29 cellular contexts compared by ENCODE assay signal in the genomic region with DNA sequence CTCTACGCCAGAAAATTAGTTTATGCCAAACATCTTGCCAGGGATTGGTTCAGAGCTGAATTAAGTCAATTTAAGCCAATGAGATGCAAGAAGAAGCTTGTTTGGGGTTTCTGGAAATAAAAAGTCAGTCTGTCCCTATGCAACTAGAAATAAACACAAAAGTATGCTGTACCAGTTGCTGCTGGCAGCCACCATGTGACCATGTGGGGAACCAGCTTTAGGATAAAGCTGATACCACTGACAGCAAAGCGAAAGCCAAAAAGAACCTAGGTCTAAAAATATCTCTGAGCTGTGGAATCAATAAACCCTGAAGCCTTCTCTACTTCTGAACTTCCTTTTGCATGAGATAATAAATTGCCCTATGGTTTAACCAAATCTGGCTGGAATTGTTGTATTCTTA.
"Had no signal": no experiment of that assay in that cellular context is flagged by ENCODE, and none has a peak within 500 bp of the region (broad histone marks: within the 10 kb centered on the region; RNA-seq: fewer than 3 reads in every experiment).

No MANE protein-coding gene starts in this region.

- H3K9me2 ChIP-seq: SK-N-SH had no signal

- H3K4me1 ChIP-seq: Peyer's patch had no signal

- H3K4me3 ChIP-seq: Peyer's patch, SJSA1 had no signal

- H3K4me2 ChIP-seq: SK-N-SH had no signal

- H3K36me3 ChIP-seq: Peyer's patch, SJSA1 had no signal

- DNase-seq: KG1, MM.1S, MV-4-11, NCI-H1092, NCI-H1105, NCI-H1417 treated with DMSO at 0.1 percent for 48 hours, NCI-H1436 treated with DMSO at 0.1 percent for 48 hours, NCI-H1694 treated with DMSO at 0.1 percent for 48 hours, NCI-H187 treated with DMSO at 0.1 percent for 48 hours, NCI-H2029, NCI-H2081 treated with DMSO at 0.1 percent for 48 hours, NCI-H2107, NCI-H2171, NCI-H226, NCI-H446 treated with DMSO at 0.1 percent for 48 hours, NCI-H510A, NCI-H524, NCI-H526, NCI-H69, NCI-H748 treated with DMSO at 0.1 percent for 48 hours, NCI-H82, PC-3, Peyer's patch, Right ventricle myocardium superior, RPMI8226, SHP77 treated with DMSO at 0.1 percent for 48 hours, SK-N-SH, SW 1271 had no signal

- H3K27me3 ChIP-seq: Peyer's patch, SJSA1 had no signal

- H3K27ac ChIP-seq: Peyer's patch, SJSA1 had no signal

- ATAC-seq: PC-3 had no signal

- H3K9ac ChIP-seq: SK-N-SH had no signal

- H3K9me3 ChIP-seq: Peyer's patch, SJSA1, SK-N-SH had no signal
